In genomic region chr7:142571581-142571980, GRCh38 we compare ENCODE assay signal across 24 cellular contexts.
"Had no signal": no experiment of that assay in that cellular context is flagged by ENCODE, and none has a peak within 500 bp of the region (broad histone marks: within the 10 kb centered on the region; RNA-seq: fewer than 3 reads in every experiment).

No MANE protein-coding gene starts in this region.

- H3K4me1 Mint-ChIP-seq: nephron progenitor cell; stimulated activated effector memory CD8-positive, alpha-beta T cell treated with anti-CD3 and anti-CD28 coated beads, Interleukin-12 subunit alpha, Interleukin-12 subunit beta, amount 100 ng/mL, for 72 hours had no signal

- H3K4me3 Mint-ChIP-seq: activated CD4-positive, alpha-beta T cell treated with anti-CD3 and anti-CD28 coated beads for 36 hours; activated naive CD4-positive, alpha-beta T cell treated with anti-CD3 and anti-CD28 coated beads, Interleukin-2, amount 10 ng/mL, durations not matched to agents 7 days and 5 days; activated naive CD8-positive, alpha-beta T cell treated with anti-CD3 and anti-CD28 coated beads, Interleukin-2, amount 50 U/mL, for 24 hours; activated T-helper 1 cell treated with anti-CD3 and anti-CD28 coated beads, Interleukin-12 subunit alpha, Interleukin-12 subunit beta, Interleukin-2, Interleukin-4 antibody, amounts not matched to agents 30 ng/mL and 10 ng/mL and 1 ng/mL, durations not matched to agents 14 hours and 24 hours and 36 hours; effector memory CD8-positive, alpha-beta T cell; naive B cell; nephron progenitor cell; stimulated activated effector memory CD8-positive, alpha-beta T cell treated with anti-CD3 and anti-CD28 coated beads, Interleukin-12 subunit alpha, Interleukin-12 subunit beta, amount 100 ng/mL, for 72 hours; stimulated activated naive CD8-positive, alpha-beta T cell treated with anti-CD3 and anti-CD28 coated beads, Interleukin-15, Interleukin-2, amounts not matched to agents 100 ng/mL and 50 ng/mL, for 24 hours; type B pancreatic cell had no signal

- H3K27me3 Mint-ChIP-seq: activated CD4-positive, alpha-beta T cell treated with anti-CD3 and anti-CD28 coated beads for 36 hours; activated naive CD8-positive, alpha-beta T cell treated with anti-CD3 and anti-CD28 coated beads, Interleukin-2, amount 50 U/mL, for 24 hours had no signal

- ATAC-seq: activated CD4-positive, alpha-beta T cell treated with anti-CD3 and anti-CD28 coated beads for 36 hours; activated naive CD8-positive, alpha-beta T cell treated with anti-CD3 and anti-CD28 coated beads, Interleukin-2, amount 50 U/mL, for 24 hours; body of pancreas; effector memory CD8-positive, alpha-beta T cell; heart right ventricle; left lung; right lobe of liver; stimulated activated effector memory CD8-positive, alpha-beta T cell treated with anti-CD3 and anti-CD28 coated beads, Interleukin-12 subunit alpha, Interleukin-12 subunit beta, amount 100 ng/mL, for 72 hours had no signal

- H3K27ac Mint-ChIP-seq: activated CD4-positive, alpha-beta T cell treated with anti-CD3 and anti-CD28 coated beads for 36 hours; activated naive CD4-positive, alpha-beta T cell treated with anti-CD3 and anti-CD28 coated beads, Interleukin-2, amount 10 ng/mL, durations not matched to agents 7 days and 5 days; activated naive CD8-positive, alpha-beta T cell treated with anti-CD3 and anti-CD28 coated beads, Interleukin-2, amount 50 U/mL, for 24 hours; activated T-helper 1 cell treated with anti-CD3 and anti-CD28 coated beads, Interleukin-12 subunit alpha, Interleukin-12 subunit beta, Interleukin-2, Interleukin-4 antibody, amounts not matched to agents 30 ng/mL and 10 ng/mL and 1 ng/mL, durations not matched to agents 14 hours and 24 hours and 36 hours; effector memory CD8-positive, alpha-beta T cell; naive B cell; nephron progenitor cell; progenitor cell of endocrine pancreas; stimulated activated effector memory CD8-positive, alpha-beta T cell treated with anti-CD3 and anti-CD28 coated beads, Interleukin-12 subunit alpha, Interleukin-12 subunit beta, amount 100 ng/mL, for 72 hours; stimulated activated naive CD8-positive, alpha-beta T cell treated with anti-CD3 and anti-CD28 coated beads, Interleukin-15, Interleukin-2, amounts not matched to agents 100 ng/mL and 50 ng/mL, for 24 hours; type B pancreatic cell had no signal

- H3K9me3 Mint-ChIP-seq: activated naive CD4-positive, alpha-beta T cell treated with anti-CD3 and anti-CD28 coated beads, Interleukin-2, amount 10 ng/mL, durations not matched to agents 7 days and 5 days; activated naive CD8-positive, alpha-beta T cell treated with anti-CD3 and anti-CD28 coated beads, Interleukin-2, amount 50 U/mL, for 24 hours; activated T-helper 1 cell treated with anti-CD3 and anti-CD28 coated beads, Interleukin-12 subunit alpha, Interleukin-12 subunit beta, Interleukin-2, Interleukin-4 antibody, amounts not matched to agents 30 ng/mL and 10 ng/mL and 1 ng/mL, durations not matched to agents 14 hours and 24 hours and 36 hours; effector memory CD8-positive, alpha-beta T cell; stimulated activated effector memory CD8-positive, alpha-beta T cell treated with anti-CD3 and anti-CD28 coated beads, Interleukin-12 subunit alpha, Interleukin-12 subunit beta, amount 100 ng/mL, for 72 hours; stimulated activated naive CD8-positive, alpha-beta T cell treated with anti-CD3 and anti-CD28 coated beads, Interleukin-15, Interleukin-2, amounts not matched to agents 100 ng/mL and 50 ng/mL, for 24 hours; type B pancreatic cell had no signal

- DNase-seq: activated CD4-positive, alpha-beta T cell treated with anti-CD3 and anti-CD28 coated beads for 36 hours; activated CD4-positive, CD25-positive, alpha-beta regulatory T cell; activated effector memory CD4-positive, alpha-beta T cell treated with anti-CD3 and anti-CD28 coated beads, Interleukin-2, amount 50 U/mL, for 16 hours; activated naive CD4-positive, alpha-beta T cell treated with anti-CD3 and anti-CD28 coated beads, Interleukin-2, amount 10 ng/mL, durations not matched to agents 7 days and 5 days; activated naive CD8-positive, alpha-beta T cell treated with anti-CD3 and anti-CD28 coated beads, Interleukin-2, amount 50 U/mL, for 24 hours; anterior cingulate cortex; body of pancreas; colonic mucosa; effector memory CD8-positive, alpha-beta T cell; erythroblast; foreskin melanocyte; heart right ventricle; left lung; naive B cell; nephron progenitor cell; ovary; right lobe of liver; stimulated activated CD4-positive, alpha-beta T cell treated with anti-CD3 and anti-CD28 coated beads, Interleukin-4, amount 100 ng/mL, for 24 hours; uterus had no signal

- H3K36me3 Mint-ChIP-seq: activated naive CD4-positive, alpha-beta T cell treated with anti-CD3 and anti-CD28 coated beads, Interleukin-2, amount 10 ng/mL, durations not matched to agents 7 days and 5 days; naive B cell; stimulated activated effector memory CD8-positive, alpha-beta T cell treated with anti-CD3 and anti-CD28 coated beads, Interleukin-12 subunit alpha, Interleukin-12 subunit beta, amount 100 ng/mL, for 72 hours; type B pancreatic cell had no signal
